Comparison of ENCODE assay signal across 20 cellular contexts in genomic region chr3:194283218-194284006, GRCh38.
DNase-seq lines count a peak whose midpoint lies in the region; ATAC-seq, FAIRE-seq and TF ChIP-seq lines count a peak whose summit lies in the region.
"Had no signal": no experiment of that assay in that cellular context is flagged by ENCODE, and none has a peak within 500 bp of the region (broad histone marks: within the 10 kb centered on the region; RNA-seq: fewer than 3 reads in every experiment).

No MANE protein-coding gene starts in this region.

- no peak for ATAC-seq in K562
- ATAC-seq in lower lobe of right lung, result peak; percentile 48 to 80
- ATAC-seq in upper lobe of right lung, result peak; percentile 69
- ATAC-seq in T-helper 17 cell, result no peak
- ATAC-seq: GM12878 had no signal

- no peak for TF ChIP-seq POLR2A in K562 (conservative IDR thresholded peaks at IDR 0.05)
- TF ChIP-seq POLR2A in prostate gland (IDR thresholded peaks at IDR 0.05), result no peak

- WGBS in K562 (ENCODE audit: insufficient coverage, low coverage, missing lambda C conversion rate), result 75% methylated on average over 12 of the region's 12 CpGs
- 87% methylated on average over 12 of the region's 12 CpGs for WGBS in prostate gland

- in situ Hi-C loops in K562 (cut with MboI), result no loop called here

- no peak overlapping the region for H3K9ac ChIP-seq in K562 (ENCODE audit: insufficient read depth in 1 of 2, low read depth in 2 of 2, low read length in 2 of 2)
- H3K9ac ChIP-seq: BLaER1 treated with 17β-estradiol and CSF1 and Interleukin-3, amounts not matched to agents 10 nM and 100 nM had no signal

- intact Hi-C loops in K562 (cut with micrococcal nuclease) (no loop called here), lower lobe of right lung (cut with DNase I) (no loop called here), upper lobe of right lung (cut with DNase I) (no loop called here), prostate gland (cut with DNase I) (no loop called here)

- H4K20me1 ChIP-seq in K562 (replicated peaks; ENCODE audit: control insufficient read depth, insufficient read depth, low read length), result no peaks in the 10 kb centered on the region
- H4K20me1 ChIP-seq: BLaER1 treated with 17β-estradiol and CSF1 and Interleukin-3, amounts not matched to agents 10 nM and 100 nM had no signal

- H3K27me3 ChIP-seq in K562 (ENCODE audit: control insufficient read depth in 2 of 2, insufficient read depth in 2 of 2, low read length in 2 of 2) (no peaks in the 10 kb centered on the region), lower lobe of right lung (ENCODE audit: low read depth) (peaks cover 7% of the 10 kb centered on the region), upper lobe of right lung (no peaks in the 10 kb centered on the region), prostate gland (replicated peaks; ENCODE audit: insufficient read depth) (no peaks in the 10 kb centered on the region)

- no peak overlapping the region for H3K27ac Mint-ChIP-seq in T-helper 17 cell
- H3K27ac Mint-ChIP-seq: activated B cell treated with CpG ODN at 0.5 μM for 24 hours, HFFc6 had no signal

- no peak for TF ChIP-seq CTCF in K562 (IDR thresholded peaks at IDR 0.05 in 2 of 3, conservative IDR thresholded peaks at IDR 0.05 in 1 of 3; ENCODE audit: insufficient read depth in 2 of 3, low read depth in 1 of 3, low read length in 3 of 3)
- no peak for TF ChIP-seq CTCF in lower lobe of right lung (IDR thresholded peaks at IDR 0.05)
- no peak for TF ChIP-seq CTCF in upper lobe of right lung (IDR thresholded peaks at IDR 0.05)
- no peak for TF ChIP-seq CTCF in prostate gland (IDR thresholded peaks at IDR 0.05)

- no peaks in the 10 kb centered on the region for H3K36me3 ChIP-seq in K562 (ENCODE audit: control insufficient read depth, insufficient read depth, low read length)
- H3K36me3 ChIP-seq in lower lobe of right lung, result no peaks in the 10 kb centered on the region
- H3K36me3 ChIP-seq in upper lobe of right lung, result no peaks in the 10 kb centered on the region
- H3K36me3 ChIP-seq in prostate gland, result no peaks in the 10 kb centered on the region
- H3K36me3 ChIP-seq: BLaER1 treated with 17β-estradiol and CSF1 and Interleukin-3, amounts not matched to agents 10 nM and 100 nM had no signal

- H3K79me2 ChIP-seq in K562 (ENCODE audit: control insufficient read depth, insufficient read depth, low read length), result no peaks in the 10 kb centered on the region

- peak overlapping the region; percentile 14; the same call in 1 of the 2 replicates for H2AFZ ChIP-seq in K562 (ENCODE audit: low read depth, low read length)

- no peak overlapping the region for H3K4me2 ChIP-seq in K562 (ENCODE audit: insufficient read depth, low read length)
- H3K4me2 ChIP-seq: BLaER1 treated with 17β-estradiol and CSF1 and Interleukin-3, amounts not matched to agents 10 nM and 100 nM had no signal

- no peaks in the 10 kb centered on the region for H3K36me3 Mint-ChIP-seq in T-helper 17 cell (ENCODE audit: low read depth)

- POLR2A ChIA-PET in K562 (lab: Yijun Ruan, JAX), result interaction anchor here (0.6 to 0.7 kb wide), 3 partner anchors 22 to 28 kb away, joined by 3 to 4 read pairs (median 3); no protein-coding TSS in a partner anchor

- TF ChIP-seq EP300 in K562 (IDR thresholded peaks at IDR 0.05; ENCODE audit: low read length), result no peak

- H3K4me1 Mint-ChIP-seq in T-helper 17 cell, result peaks cover 11% of the 10 kb centered on the region
- H3K4me1 Mint-ChIP-seq: activated B cell treated with CpG ODN at 0.5 μM for 24 hours had no signal

- peaks cover 40% of the 10 kb centered on the region for H3K27me3 Mint-ChIP-seq in T-helper 17 cell

- FAIRE-seq in K562 (lab: Jason Lieb, UNC), result no peak
- FAIRE-seq: G401.6, GM12878 had no signal

- BruUV-seq in K562 (replicated peaks; lab: Mats Ljungman, UMichigan), result no TSS peak

- H3K9me3 ChIP-seq in K562 (replicated peaks; ENCODE audit: control insufficient read depth, insufficient read depth, low read depth, low read length) (no peaks in the 10 kb centered on the region), lower lobe of right lung (no peaks in the 10 kb centered on the region), upper lobe of right lung (no peaks in the 10 kb centered on the region), prostate gland (no peaks in the 10 kb centered on the region), T-helper 17 cell (ENCODE audit: control insufficient read depth, low read length, poor library complexity, severe bottlenecking) (no peaks in the 10 kb centered on the region)
- H3K9me3 ChIP-seq: BLaER1 treated with 17β-estradiol and CSF1 and Interleukin-3, amounts not matched to agents 10 nM and 100 nM had no signal

- CTCF ChIA-PET in K562 (lab: Yijun Ruan, JAX; ENCODE audit: low intra/inter-chr PET ratio), result no interaction called here

- no peak for DNase-seq in K562 (ENCODE audit: extremely low read depth in 1 of 4, low spot score in 3 of 4)
- peak; percentile 45 for DNase-seq in fibroblast of the conjunctiva (ENCODE audit: low read depth)
- DNase-seq in lower lobe of right lung, result peak; percentile 37
- peak; percentile 59 for DNase-seq in upper lobe of right lung
- no peak for DNase-seq in prostate gland (ENCODE audit: low spot score)
- DNase-seq in T-helper 17 cell, result no peak
- no peak for DNase-seq in T-helper 9 cell
- DNase-seq: activated B cell treated with CpG ODN at 0.5 μM for 24 hours; activated gamma-delta T cell; amygdala; cerebellar nuclear complex; HFFc6; NCI-H1436; NCI-H226; occipital lobe; stimulated activated CD4-positive, alpha-beta T cell treated with anti-CD3 and anti-CD28 coated beads, Interleukin-2, amount 100 ng/mL, for 48 hours; substantia nigra had no signal

- H3K4me3 ChIP-seq in K562 (no peak overlapping the region), lower lobe of right lung (no peak overlapping the region), upper lobe of right lung (no peak overlapping the region), prostate gland (no peak overlapping the region)
- H3K4me3 ChIP-seq: BLaER1 treated with 17β-estradiol and CSF1 and Interleukin-3, amounts not matched to agents 10 nM and 100 nM; GM12878 had no signal

- no peak for TF ChIP-seq RAD21 in K562 (CRISPR knock-in tag; conservative IDR thresholded peaks at IDR 0.05 in 1 of 2, IDR thresholded peaks at IDR 0.05 in 1 of 2)

- no peaks in the 10 kb centered on the region for H3K9me1 ChIP-seq in K562 (ENCODE audit: control insufficient read depth, insufficient read depth, low read length)

- no peak overlapping the region for H3K4me3 Mint-ChIP-seq in T-helper 17 cell
- H3K4me3 Mint-ChIP-seq: activated B cell treated with CpG ODN at 0.5 μM for 24 hours, HFFc6 had no signal

- no peak overlapping the region for H3K27ac ChIP-seq in K562 (ENCODE audit: extremely low read depth, low read depth, low read length)
- H3K27ac ChIP-seq in lower lobe of right lung, result peak overlapping the region; percentile 38
- peak overlapping the region; percentile 40 for H3K27ac ChIP-seq in upper lobe of right lung
- H3K27ac ChIP-seq in prostate gland, result no peak overlapping the region
- H3K27ac ChIP-seq: BLaER1 treated with 17β-estradiol and CSF1 and Interleukin-3, amounts not matched to agents 10 nM and 100 nM had no signal

- H3K4me1 ChIP-seq in K562 (replicated peaks in 1 of 2; ENCODE audit: control insufficient read depth in 2 of 2, insufficient read depth in 2 of 2, low read length in 2 of 2), result peaks cover 0 to 3% of the 10 kb centered on the region in 2 experiments; a peak in 2 of 5 replicates
- peaks cover 21% of the 10 kb centered on the region for H3K4me1 ChIP-seq in lower lobe of right lung
- peaks cover 13% of the 10 kb centered on the region for H3K4me1 ChIP-seq in upper lobe of right lung
- no peaks in the 10 kb centered on the region for H3K4me1 ChIP-seq in prostate gland (replicated peaks)

TF ChIP-seq in K562, 482 proteins besides CTCF, POLR2A, EP300 and RAD21 (continues in another document):
- TF ChIP-seq ID3 (CRISPR knock-in tag; IDR thresholded peaks at IDR 0.05) (no peak), ID3 (tag; IDR thresholded peaks at IDR 0.05) (no peak), ATF7 (IDR thresholded peaks at IDR 0.05) (no peak), DPF2 (IDR thresholded peaks at IDR 0.05) (no peak), SIX5 (IDR thresholded peaks at IDR 0.05; ENCODE audit: borderline replicate concordance in 1 of 2, insufficient read depth in 1 of 2, low read depth in 1 of 2, low read length in 2 of 2) (no peak), MYC (IDR thresholded peaks at IDR 0.05; ENCODE audit: low read depth, low read length) (no peak), MYC (CRISPR knock-in tag; IDR thresholded peaks at IDR 0.05; ENCODE audit: borderline replicate concordance, low read depth) (no peak), CHD2 (IDR thresholded peaks at IDR 0.05; ENCODE audit: low read depth, low read length) (no peak), TRIM24 (IDR thresholded peaks at IDR 0.05) (no peak), TBP (optimal IDR thresholded peaks at IDR 0.05; ENCODE audit: low read depth, low read length) (no peak), PHF20 (IDR thresholded peaks at IDR 0.05; ENCODE audit: partially characterized antibody) (no peak)
- TF ChIP-seq, protein P1, sequence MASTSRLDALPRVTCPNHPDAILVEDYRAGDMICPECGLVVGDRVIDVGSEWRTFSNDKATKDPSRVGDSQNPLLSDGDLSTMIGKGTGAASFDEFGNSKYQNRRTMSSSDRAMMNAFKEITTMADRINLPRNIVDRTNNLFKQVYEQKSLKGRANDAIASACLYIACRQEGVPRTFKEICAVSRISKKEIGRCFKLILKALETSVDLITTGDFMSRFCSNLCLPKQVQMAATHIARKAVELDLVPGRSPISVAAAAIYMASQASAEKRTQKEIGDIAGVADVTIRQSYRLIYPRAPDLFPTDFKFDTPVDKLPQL (IDR thresholded peaks at IDR 0.05; ENCODE audit: extremely low read depth, insufficient read length), result no peak
- TF ChIP-seq, protein P2, sequence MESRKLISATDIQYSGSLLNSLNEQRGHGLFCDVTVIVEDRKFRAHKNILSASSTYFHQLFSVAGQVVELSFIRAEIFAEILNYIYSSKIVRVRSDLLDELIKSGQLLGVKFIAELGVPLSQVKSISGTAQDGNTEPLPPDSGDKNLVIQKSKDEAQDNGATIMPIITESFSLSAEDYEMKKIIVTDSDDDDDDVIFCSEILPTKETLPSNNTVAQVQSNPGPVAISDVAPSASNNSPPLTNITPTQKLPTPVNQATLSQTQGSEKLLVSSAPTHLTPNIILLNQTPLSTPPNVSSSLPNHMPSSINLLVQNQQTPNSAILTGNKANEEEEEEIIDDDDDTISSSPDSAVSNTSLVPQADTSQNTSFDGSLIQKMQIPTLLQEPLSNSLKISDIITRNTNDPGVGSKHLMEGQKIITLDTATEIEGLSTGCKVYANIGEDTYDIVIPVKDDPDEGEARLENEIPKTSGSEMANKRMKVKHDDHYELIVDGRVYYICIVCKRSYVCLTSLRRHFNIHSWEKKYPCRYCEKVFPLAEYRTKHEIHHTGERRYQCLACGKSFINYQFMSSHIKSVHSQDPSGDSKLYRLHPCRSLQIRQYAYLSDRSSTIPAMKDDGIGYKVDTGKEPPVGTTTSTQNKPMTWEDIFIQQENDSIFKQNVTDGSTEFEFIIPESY (CRISPR knock-in tag; IDR thresholded peaks at IDR 0.05), result no peak

Comparison
In these comparisons a context has a peak if more than half of its experiments do, and no peak if none do; other contexts are left out.
1. ATAC-seq: peak in lower lobe of right lung (2 of 2) and upper lobe of right lung (single experiment); none in K562 (single experiment) and T-helper 17 cell (single experiment).
2. DNase-seq: peak in fibroblast of the conjunctiva (single experiment), lower lobe of right lung (single experiment) and upper lobe of right lung (single experiment); none in K562 (0 of 4), prostate gland (single experiment), T-helper 17 cell (0 of 3) and T-helper 9 cell (single experiment).
3. H3K27ac ChIP-seq: peak in lower lobe of right lung (single experiment) and upper lobe of right lung (single experiment); none in K562 (single experiment) and prostate gland (0 of 2).